ENCODE assay signal across 1 cellular context in the genomic region with DNA sequence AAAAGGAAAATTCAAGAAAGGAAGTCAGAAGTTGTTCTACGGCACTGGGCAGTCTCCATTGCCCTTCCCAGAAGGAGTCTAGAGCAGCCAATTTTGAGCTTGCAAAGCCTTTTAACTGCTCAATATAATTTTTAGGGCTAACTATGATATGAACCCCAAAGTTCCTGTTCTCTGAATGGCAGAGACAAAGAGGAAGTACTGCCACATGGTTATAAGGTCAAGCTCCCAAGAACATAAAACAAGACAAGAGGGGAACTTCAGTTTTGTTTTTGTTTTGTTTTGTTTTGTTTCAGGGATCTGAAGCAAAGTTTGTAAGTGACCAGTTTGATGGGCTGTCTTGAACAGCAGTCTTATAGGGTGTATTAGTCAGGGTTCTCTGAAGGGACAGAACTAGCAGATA.
TF ChIP-seq lines count a peak whose summit lies in the region.

No MANE protein-coding gene starts in this region.

TF ChIP-seq in SK-N-SH, 30 proteins besides CTCF, POLR2A, EP300 and RAD21 (continued from another document):
- TF ChIP-seq, protein P1, sequence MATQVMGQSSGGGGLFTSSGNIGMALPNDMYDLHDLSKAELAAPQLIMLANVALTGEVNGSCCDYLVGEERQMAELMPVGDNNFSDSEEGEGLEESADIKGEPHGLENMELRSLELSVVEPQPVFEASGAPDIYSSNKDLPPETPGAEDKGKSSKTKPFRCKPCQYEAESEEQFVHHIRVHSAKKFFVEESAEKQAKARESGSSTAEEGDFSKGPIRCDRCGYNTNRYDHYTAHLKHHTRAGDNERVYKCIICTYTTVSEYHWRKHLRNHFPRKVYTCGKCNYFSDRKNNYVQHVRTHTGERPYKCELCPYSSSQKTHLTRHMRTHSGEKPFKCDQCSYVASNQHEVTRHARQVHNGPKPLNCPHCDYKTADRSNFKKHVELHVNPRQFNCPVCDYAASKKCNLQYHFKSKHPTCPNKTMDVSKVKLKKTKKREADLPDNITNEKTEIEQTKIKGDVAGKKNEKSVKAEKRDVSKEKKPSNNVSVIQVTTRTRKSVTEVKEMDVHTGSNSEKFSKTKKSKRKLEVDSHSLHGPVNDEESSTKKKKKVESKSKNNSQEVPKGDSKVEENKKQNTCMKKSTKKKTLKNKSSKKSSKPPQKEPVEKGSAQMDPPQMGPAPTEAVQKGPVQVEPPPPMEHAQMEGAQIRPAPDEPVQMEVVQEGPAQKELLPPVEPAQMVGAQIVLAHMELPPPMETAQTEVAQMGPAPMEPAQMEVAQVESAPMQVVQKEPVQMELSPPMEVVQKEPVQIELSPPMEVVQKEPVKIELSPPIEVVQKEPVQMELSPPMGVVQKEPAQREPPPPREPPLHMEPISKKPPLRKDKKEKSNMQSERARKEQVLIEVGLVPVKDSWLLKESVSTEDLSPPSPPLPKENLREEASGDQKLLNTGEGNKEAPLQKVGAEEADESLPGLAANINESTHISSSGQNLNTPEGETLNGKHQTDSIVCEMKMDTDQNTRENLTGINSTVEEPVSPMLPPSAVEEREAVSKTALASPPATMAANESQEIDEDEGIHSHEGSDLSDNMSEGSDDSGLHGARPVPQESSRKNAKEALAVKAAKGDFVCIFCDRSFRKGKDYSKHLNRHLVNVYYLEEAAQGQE (IDR thresholded peaks at IDR 0.05; ENCODE audit: low read depth, low read length): no peak
- TF ChIP-seq GATA2 (CRISPR knock-in tag; IDR thresholded peaks at IDR 0.05) (no peak), MEF2A (IDR thresholded peaks at IDR 0.05; ENCODE audit: borderline replicate concordance, low read depth) (no peak), POLR2AphosphoS5 (IDR thresholded peaks at IDR 0.05; ENCODE audit: low read depth, low read length) (no peak), FOXM1 (IDR thresholded peaks at IDR 0.05; ENCODE audit: low read depth) (no peak)
TF ChIP-seq in SK-N-SH: peak in this region for 0.
